Comparison of ENCODE assay signal across 25 cellular contexts in the genomic region with DNA sequence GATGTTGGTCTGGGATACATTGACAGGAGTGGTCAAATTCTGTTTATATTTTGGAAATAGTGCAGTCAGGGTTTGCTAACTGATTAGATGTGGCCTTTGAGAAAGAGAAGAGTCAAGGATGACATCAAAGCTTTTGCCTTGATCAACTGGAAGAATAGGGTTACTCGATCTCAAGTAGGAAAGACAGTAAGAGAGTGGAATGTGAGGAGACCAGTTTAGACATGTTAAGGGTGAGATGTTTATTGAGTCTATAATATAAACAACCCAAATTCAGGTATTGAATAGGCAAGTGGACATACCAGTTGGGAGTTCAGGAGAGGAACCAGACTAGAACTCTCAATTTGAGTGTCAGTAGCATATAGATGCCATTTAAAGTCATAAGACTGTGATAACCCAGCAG. TPM values are rescaled to one million over a fixed set of nuclear protein-coding genes. Genes with fewer than 3 reads are reported as not detected.
"Had no signal": no experiment of that assay in that cellular context is flagged by ENCODE, and none has a peak within 500 bp of the region (broad histone marks: within the 10 kb centered on the region; RNA-seq: fewer than 3 reads in every experiment).

No MANE protein-coding gene starts in this region.

- H3K4me3 ChIP-seq: neural progenitor cell, ovary, psoas muscle, right lobe of liver, sigmoid colon, stomach, thoracic aorta, thyroid gland, tibial nerve, upper lobe of left lung, vagina had no signal

- FAIRE-seq: small intestine, urothelium cell line had no signal

- DNase-seq: occipital lobe; ovary; posterior cingulate gyrus; psoas muscle; right cardiac atrium; right lobe of liver; sigmoid colon; small intestine; stimulated activated CD4-positive, alpha-beta T cell treated with anti-CD3 and anti-CD28 coated beads, Interleukin-15, amount 100 ng/mL, for 24 hours; stimulated activated CD4-positive, alpha-beta T cell treated with anti-CD3 and anti-CD28 coated beads, Interleukin-2, amount 100 ng/mL, for 24 hours; stimulated activated CD4-positive, alpha-beta T cell treated with anti-CD3 and anti-CD28 coated beads, Interleukin-2, amount 100 ng/mL, for 48 hours; stimulated activated CD4-positive, alpha-beta T cell treated with anti-CD3 and anti-CD28 coated beads, Interleukin-4, amount 100 ng/mL, for 24 hours; stimulated activated naive B cell treated with anti-CD40 and anti-IgM and Interleukin-4, amounts not matched to agents 10 μg/mL and 1 μg/mL and 100 μg/mL, for 72 hours; stimulated activated naive CD4-positive, alpha-beta T cell treated with Interleukin-2 at 50 U/mL for 16 hours; stomach; thyroid gland; trophoblast cell; upper lobe of left lung had no signal

RNA-seq across cellular contexts. Expression of gene ANKRD7, which starts 1.9 kb away (rescaled TPM):
- total RNA-seq: progenitor cell of endocrine pancreas, right lobe of liver, upper lobe of left lung, ureter had no signal
